In genomic region chr2:218781691-218782528, GRCh38 we compare ENCODE assay signal across 9 cellular contexts. TPM values are rescaled to one million over a fixed set of nuclear protein-coding genes. Genes with fewer than 3 reads are reported as not detected.
DNase-seq lines count a peak whose midpoint lies in the region; ATAC-seq lines count a peak whose summit lies in the region.
"Had no signal": no experiment of that assay in that cellular context is flagged by ENCODE, and none has a peak within 500 bp of the region (broad histone marks: within the 10 kb centered on the region; RNA-seq: fewer than 3 reads in every experiment).

CYP27A1 (plus strand) TSS chr2:218782147; CDS start chr2:218782183, 36 bp downstream.

- no CpG with 5 or more reads among the region's 76 CpGs for WGBS in iPS DF 6.9 (ENCODE audit: insufficient coverage, insufficient read length)

- peak within 1 kb of the TSS; percentile 58; the same call in 1 of the 2 replicates for H3K4me3 ChIP-seq in iPS DF 6.9 (ENCODE audit: low read length)

- no peaks in the 10 kb centered on the region for H3K9me3 ChIP-seq in iPS DF 6.9 (ENCODE audit: control insufficient read depth, insufficient read depth, low read length)

- H3K27me3 ChIP-seq in iPS DF 6.9 (ENCODE audit: control insufficient read depth, insufficient read depth, low read length): peaks cover 8% of the 10 kb centered on the region; the same call in 1 of the 2 replicates

- H3K4me1 ChIP-seq in iPS DF 6.9 (ENCODE audit: control insufficient read depth, insufficient read depth, low read length): no peaks in the 10 kb centered on the region

- H3K36me3 ChIP-seq in iPS DF 6.9 (ENCODE audit: control insufficient read depth, insufficient read depth, low read length): no peaks in the 10 kb centered on the region

- DNase-seq in NCI-H82 (lab: John Stamatoyannopoulos, UW) (peak; percentile 52), NCI-H82 treated with DMSO at 0.1 percent for 48 hours (lab: John Stamatoyannopoulos, UW; ENCODE audit: unreplicated experiment) (no peak), astrocyte of the hippocampus (ENCODE audit: low read depth, low spot score) (peak; percentile 68), iPS DF 6.9 (ENCODE audit: low read depth, low spot score) (no peak), renal cortical epithelial cell (ENCODE audit: low read depth) (no peak), A172 (ENCODE audit: low spot score) (no peak)
- DNase-seq: CD4-positive, CD25-positive, alpha-beta regulatory T cell had no signal

- ATAC-seq in GM21528 (IDR thresholded peaks at IDR 0.05; ENCODE audit: low FRiP score, unreplicated experiment): no peak
- ATAC-seq in HG03097 (IDR thresholded peaks at IDR 0.05; ENCODE audit: low FRiP score, unreplicated experiment): no peak

- no peak within 1 kb of the TSS for H3K27ac ChIP-seq in iPS DF 6.9 (ENCODE audit: low read length)

RNA-seq across cellular contexts. Expression of gene CYP27A1, which starts in this region (rescaled TPM):
- total RNA-seq in renal cortical epithelial cell: 18.6 and 42.8 TPM in 2 replicates
- 0.07 TPM in 1 of 2 replicates, not detected in the other for total RNA-seq in A172 (2014; rRNA removed; shearing (Covaris generic))
- total RNA-seq: CD4-positive, CD25-positive, alpha-beta regulatory T cell had no signal

Comparison
In these comparisons a context has a peak if more than half of its experiments do, and no peak if none do; other contexts are left out.
1. RNA of gene CYP27A1 (total RNA-seq): 18.6 to 42.8 TPM in renal cortical epithelial cell; 0.07 TPM in A172; every median in the first group is over 10 times any median in the second.
2. DNase-seq: peak in NCI-H82 (single experiment) and astrocyte of the hippocampus (single experiment); none in NCI-H82 treated with DMSO at 0.1 percent for 48 hours (single experiment), iPS DF 6.9 (single experiment), renal cortical epithelial cell (single experiment) and A172 (single experiment).